In the genomic region with DNA sequence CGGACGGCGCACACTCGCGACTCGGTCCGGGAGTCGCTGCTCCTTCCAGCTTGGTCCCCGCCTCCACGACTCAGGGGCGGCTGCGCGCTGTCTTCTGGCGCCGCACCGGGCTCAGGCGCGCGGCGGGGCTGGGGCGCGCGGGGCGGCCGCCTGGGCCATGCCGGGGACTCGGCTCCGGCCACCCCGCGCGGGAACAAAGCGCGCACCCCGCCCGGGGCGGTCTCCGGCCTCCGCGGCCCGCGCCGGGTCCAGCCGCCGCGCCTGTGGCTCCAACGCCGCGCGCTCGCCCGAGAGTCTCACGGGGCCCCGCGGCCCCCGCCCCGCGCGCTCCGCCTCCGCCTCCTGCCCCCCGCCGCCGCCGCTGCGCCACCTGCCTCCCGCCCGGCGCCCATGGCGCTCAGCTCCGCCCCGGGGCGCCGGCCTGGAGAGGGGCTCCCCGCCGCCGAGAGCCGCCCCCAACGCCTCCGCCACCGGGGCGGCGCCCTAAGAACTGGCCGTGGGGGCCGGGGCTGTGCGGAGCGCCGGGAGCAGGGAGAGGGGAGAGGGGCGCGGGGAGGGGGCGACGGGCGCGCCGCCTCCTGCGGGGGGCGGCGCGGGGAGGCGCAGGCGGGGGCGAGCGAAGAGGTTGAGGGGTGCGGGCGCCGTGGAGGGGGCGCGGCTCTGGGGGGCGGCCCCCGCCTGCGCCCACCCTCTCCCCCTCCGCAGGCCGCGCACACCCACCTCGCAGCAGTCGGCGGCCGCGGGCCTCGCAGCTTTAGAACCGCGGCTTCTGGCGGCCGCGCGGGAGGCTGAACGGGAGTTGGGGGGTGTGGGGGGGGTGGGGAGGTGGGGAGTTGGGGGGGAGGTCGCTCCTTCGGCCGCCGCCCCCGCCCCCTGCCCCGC, we compare ENCODE assay signal across 9 cellular contexts. TPM values are rescaled to one million over a fixed set of nuclear protein-coding genes. Genes with fewer than 3 reads are reported as not detected.
DNase-seq lines count a peak whose midpoint lies in the region; ATAC-seq, FAIRE-seq and TF ChIP-seq lines count a peak whose summit lies in the region.
"Had no signal": no experiment of that assay in that cellular context is flagged by ENCODE, and none has a peak within 500 bp of the region (broad histone marks: within the 10 kb centered on the region; RNA-seq: fewer than 3 reads in every experiment).

No MANE protein-coding gene starts in this region.

- H2BK20ac ChIP-seq in IMR-90 (ENCODE audit: low read depth, low read length) = no peak overlapping the region

- no peak overlapping the region for H3K4ac ChIP-seq in IMR-90 (ENCODE audit: low read depth, low read length)

- in situ Hi-C loops in IMR-90 (cut with MboI; ENCODE audit: low sequenced_read_pairs) (no loop called here), G401 (cut with HindIII; ENCODE audit: low sequenced_read_pairs) (no loop called here)

- TF ChIP-seq CTCF in SK-N-SH (IDR thresholded peaks at IDR 0.05) (no peak), IMR-90 (conservative IDR thresholded peaks at IDR 0.05; ENCODE audit: low read depth, low read length) (no peak), heart left ventricle (IDR thresholded peaks at IDR 0.05) (no peak), omental fat pad (IDR thresholded peaks at IDR 0.05) (no peak)

- H3K27ac ChIP-seq in SK-N-SH (ENCODE audit: low read depth in 2 of 2, low read length in 1 of 2) = no peak overlapping the region
- no peak overlapping the region for H3K27ac ChIP-seq in IMR-90 (ENCODE audit: insufficient read depth, low read length)
- H3K27ac ChIP-seq in heart left ventricle = peak overlapping the region; percentile 82 to 96 (median 89)

- no peak overlapping the region for H3K18ac ChIP-seq in IMR-90 (ENCODE audit: low read depth, low read length)

- H3K9me3 Mint-ChIP-seq in stimulated activated memory B cell treated with anti-CD40 and anti-IgM and Interleukin-4, amounts not matched to agents 10 μg/mL and 1 μg/mL and 100 μg/mL, for 72 hours = no peaks in the 10 kb centered on the region

- DNase-seq in SK-N-SH (peak; percentile 52), IMR-90 (no peak), heart left ventricle (peak; percentile 40 to 75 (median 63)), H54 (ENCODE audit: insufficient read length, low spot score) (no peak), omental fat pad (ENCODE audit: low spot score) (no peak), G401 (ENCODE audit: low spot score) (no peak)

- H3K4me3 ChIP-seq in SK-N-SH (ENCODE audit: low read depth in 2 of 2, low read length in 1 of 2) (no peak overlapping the region), IMR-90 (ENCODE audit: insufficient read depth, low read depth, low read length) (no peak overlapping the region), heart left ventricle (peak overlapping the region; percentile 59 to 86 (median 71))

- no peak for TF ChIP-seq EP300 in SK-N-SH (IDR thresholded peaks at IDR 0.05; ENCODE audit: borderline replicate concordance in 1 of 2, low read depth in 1 of 2, low read length in 1 of 2)

- ATAC-seq in SK-N-SH treated with all-trans-retinoic acid at 6 μM for 48 hours = no peak
- peak; percentile 22 for ATAC-seq in IMR-90 (ENCODE audit: low read depth)
- ATAC-seq in heart left ventricle = peak in 1 of 4 donors; percentile 22
- ATAC-seq in stimulated activated memory B cell treated with anti-CD40 and anti-IgM and Interleukin-4, amounts not matched to agents 10 μg/mL and 1 μg/mL and 100 μg/mL, for 72 hours = peak; percentile 66
- no peak for ATAC-seq in omental fat pad (ENCODE audit: low FRiP score)

- H3K4me1 Mint-ChIP-seq in stimulated activated memory B cell treated with anti-CD40 and anti-IgM and Interleukin-4, amounts not matched to agents 10 μg/mL and 1 μg/mL and 100 μg/mL, for 72 hours = peaks cover 70% of the 10 kb centered on the region

- H3K9ac ChIP-seq in SK-N-SH (no peak overlapping the region), IMR-90 (ENCODE audit: low read depth, low read length) (no peak overlapping the region)

- POLR2A ChIA-PET in SK-N-SH (lab: Yijun Ruan, JAX) (no interaction called here), IMR-90 (lab: Charles Lee; ENCODE audit: unreplicated experiment) (no interaction called here)

- CTCF ChIA-PET in SK-N-SH (lab: Yijun Ruan, JAX) = interaction anchor here (0.6 to 7.0 kb wide), 12 partner anchors 9 to 244 kb away, joined by 3 to 67 read pairs (median 3); no protein-coding TSS in a partner anchor
- CTCF ChIA-PET in IMR-90 (lab: Yijun Ruan, JAX) = no interaction called here

- H3K56ac ChIP-seq in IMR-90 (ENCODE audit: extremely low read depth, insufficient read depth, low read length) = no peak overlapping the region

- H3K36me3 Mint-ChIP-seq in stimulated activated memory B cell treated with anti-CD40 and anti-IgM and Interleukin-4, amounts not matched to agents 10 μg/mL and 1 μg/mL and 100 μg/mL, for 72 hours = no peaks in the 10 kb centered on the region

- no peak overlapping the region for H4K8ac ChIP-seq in IMR-90 (ENCODE audit: low read depth in 2 of 2, low read length in 2 of 2)

- H3K79me1 ChIP-seq in IMR-90 (ENCODE audit: low read depth in 1 of 2, low read length in 2 of 2) = no peaks in the 10 kb centered on the region

- H2AK9ac ChIP-seq in IMR-90 (replicated peaks; ENCODE audit: low read depth, low read length, poor library complexity) = no peak overlapping the region

- no peaks in the 10 kb centered on the region for H3K9me2 ChIP-seq in SK-N-SH

- no peak overlapping the region for H4K91ac ChIP-seq in IMR-90 (ENCODE audit: insufficient read depth, low read depth, low read length)

- TF ChIP-seq RAD21 in SK-N-SH (IDR thresholded peaks at IDR 0.05; ENCODE audit: low read length) (no peak), IMR-90 (IDR thresholded peaks at IDR 0.05; ENCODE audit: low read length) (no peak)

- H3K9me1 ChIP-seq in IMR-90 (ENCODE audit: insufficient read depth, low read length) = no peaks in the 10 kb centered on the region

- no peak overlapping the region for H3K23ac ChIP-seq in IMR-90 (ENCODE audit: low read depth, low read length)

- no CpG with 5 or more reads among the region's 132 CpGs for WGBS in SK-N-SH (ENCODE audit: low lambda C conversion rate)
- WGBS in IMR-90 (ENCODE audit: extremely low coverage in 2 of 2, insufficient read length in 1 of 2), 2 experiments = 1% methylated on average over 32 of the region's 132 CpGs; no CpG with 5 or more reads in 1 of the 2 experiments
- 0 to 1% (median 0%) methylated on average over 5 to 130 of the region's 132 CpGs for WGBS in heart left ventricle, 4 donors

- no peaks in the 10 kb centered on the region for H3K79me2 ChIP-seq in SK-N-SH (ENCODE audit: insufficient read depth)

- no peak for FAIRE-seq in H54 (lab: Jason Lieb, UNC)

- no peak overlapping the region for H2BK5ac ChIP-seq in IMR-90 (ENCODE audit: low read depth, low read length, poor library complexity, severe bottlenecking)

- H2AFZ ChIP-seq in SK-N-SH (ENCODE audit: low read depth) (no peak overlapping the region), IMR-90 (replicated peaks; ENCODE audit: low read length, poor library complexity) (peak overlapping the region; percentile 41)

- no peak for TF ChIP-seq POLR2A in IMR-90 (IDR thresholded peaks at IDR 0.05; ENCODE audit: low read depth, low read length)
- no peak for TF ChIP-seq POLR2A in heart left ventricle (IDR thresholded peaks at IDR 0.05)
- TF ChIP-seq POLR2A in H54 (IDR thresholded peaks at IDR 0.05; ENCODE audit: low read depth, low read length) = no peak

- H3K36me3 ChIP-seq in SK-N-SH (replicated peaks in 1 of 2; ENCODE audit: control insufficient read depth in 1 of 2, insufficient read depth in 2 of 2, low read length in 1 of 2) (no peaks in the 10 kb centered on the region), IMR-90 (ENCODE audit: control insufficient read depth, insufficient read depth, low read length) (no peaks in the 10 kb centered on the region), heart left ventricle (peaks cover 0 to 2% (median 0%) of the 10 kb centered on the region in 9 donors)

- no peak overlapping the region for H3K14ac ChIP-seq in IMR-90 (replicated peaks; ENCODE audit: low read depth, low read length)

- H4K20me1 ChIP-seq in SK-N-SH (ENCODE audit: insufficient read depth) = 0 out of 2 replicates have a peak, but pooled peaks cover 4% of the 10 kb centered on the region
- H4K20me1 ChIP-seq in IMR-90 (ENCODE audit: insufficient read depth, low read length) = no peaks in the 10 kb centered on the region

- no peak overlapping the region for H2BK15ac ChIP-seq in IMR-90 (ENCODE audit: low read depth, low read length)

- H3K4me2 ChIP-seq in SK-N-SH (no peak overlapping the region), IMR-90 (ENCODE audit: low read depth, low read length) (no peak overlapping the region; the same call in 1 of the 2 replicates)

- peaks cover 3% of the 10 kb centered on the region for H3F3A ChIP-seq in SK-N-SH (replicated peaks; ENCODE audit: insufficient read depth)

- H2BK120ac ChIP-seq in IMR-90 (ENCODE audit: low read depth, low read length) = no peak overlapping the region

- H3K27me3 ChIP-seq in SK-N-SH (ENCODE audit: insufficient read depth) = peaks cover 83% of the 10 kb centered on the region
- H3K27me3 ChIP-seq in IMR-90 (ENCODE audit: control insufficient read depth, insufficient read depth, low read length) = peaks cover 75% of the 10 kb centered on the region
- peaks cover 0 to 28% (median 7%) of the 10 kb centered on the region in 9 donors for H3K27me3 ChIP-seq in heart left ventricle

- H3K4me1 ChIP-seq in SK-N-SH (ENCODE audit: control insufficient read depth in 1 of 2, insufficient read depth in 2 of 2, low read depth in 1 of 2, low read length in 1 of 2) = peaks cover 0 to 21% of the 10 kb centered on the region in 2 experiments; a peak in 1 of 4 replicates
- no peaks in the 10 kb centered on the region for H3K4me1 ChIP-seq in IMR-90 (ENCODE audit: control insufficient read depth, insufficient read depth, low read length)
- H3K4me1 ChIP-seq in heart left ventricle = peaks cover 12 to 48% (median 40%) of the 10 kb centered on the region in 12 donors

- H3K27me3 Mint-ChIP-seq in stimulated activated memory B cell treated with anti-CD40 and anti-IgM and Interleukin-4, amounts not matched to agents 10 μg/mL and 1 μg/mL and 100 μg/mL, for 72 hours = no peaks in the 10 kb centered on the region

- peak overlapping the region; percentile 82 for H3K4me3 Mint-ChIP-seq in stimulated activated memory B cell treated with anti-CD40 and anti-IgM and Interleukin-4, amounts not matched to agents 10 μg/mL and 1 μg/mL and 100 μg/mL, for 72 hours

- intact Hi-C loops in IMR-90 (cut with micrococcal nuclease) = no loop called here
- intact Hi-C loops in heart left ventricle (cut with DNase I) = loop anchor here (1.0 to 10.0 kb wide), 13 partner anchors 20 to 346 kb away; partner anchors contain the start of genes ZNF778 (in 10 of the 10), ACSF3 (in 6 of the 10) and APRT (in 3 of the 10)

- H3K9me3 ChIP-seq in SK-N-SH = no peaks in the 10 kb centered on the region
- H3K9me3 ChIP-seq in IMR-90 (ENCODE audit: control insufficient read depth, insufficient read depth, low read length) = no peaks in the 10 kb centered on the region
- H3K9me3 ChIP-seq in heart left ventricle = no peaks in the 10 kb centered on the region

- no peak overlapping the region for H4K5ac ChIP-seq in IMR-90 (ENCODE audit: low read depth, low read length)

- dilution Hi-C loops in IMR-90 (cut with HindIII; ENCODE audit: low sequenced_read_pairs, unreplicated experiment) = no loop called here

- BruUV-seq in IMR-90 (replicated peaks; lab: Mats Ljungman, UMichigan) = no TSS peak

- H2AK5ac ChIP-seq in IMR-90 (ENCODE audit: low read depth, low read length) = no peak overlapping the region

- H3K27ac Mint-ChIP-seq in stimulated activated memory B cell treated with anti-CD40 and anti-IgM and Interleukin-4, amounts not matched to agents 10 μg/mL and 1 μg/mL and 100 μg/mL, for 72 hours = no peak overlapping the region

RNA-seq across cellular contexts. Expression of gene CBFA2T3, which starts 35.7 kb away (rescaled TPM):
- polyA plus RNA-seq in SK-N-SH (2012; rRNA removed) (not detected in 2 replicates), IMR-90 (2012; rRNA removed) (not detected in 2 replicates), heart left ventricle (10 to 100 TPM in 1 of 2 donors, 1 to 10 TPM in 1; 5.5 to 11.1 TPM)
- polyA plus RNA-seq in SK-N-SH (2012; cell fraction: cytosol; rRNA removed) = not detected in 2 replicates
- polyA plus RNA-seq in SK-N-SH (2012; cell fraction: nucleus; rRNA removed) = not detected in 2 replicates
- total RNA-seq in IMR-90 (2012; rRNA removed) (not detected in 2 replicates), heart left ventricle (10 to 100 TPM in 2 of 9 donors, 1 to 10 TPM in 7; 5.0 to 12.0 (median 5.8) TPM), omental fat pad (10 to 100 TPM in 1 of 4 donors, 1 to 10 TPM in 2, under 1 TPM in 1; 0.84 to 12.6 (median 1.4) TPM)
- not detected in 2 replicates for polyA plus RNA-seq in IMR-90 (2012; cell fraction: cytosol; rRNA removed)
- polyA plus RNA-seq in IMR-90 (2012; cell fraction: nucleus; rRNA removed; ENCODE audit: low replicate concordance) = 0.03 TPM in 1 of 2 replicates, not detected in the other
- 0.12 and 0.64 TPM in 2 replicates for total RNA-seq in G401 (2014; rRNA removed; shearing (Covaris generic))
- total RNA-seq: fibroblast of villous mesenchyme had no signal

Comparison
In these comparisons a context has a peak if more than half of its experiments do, and no peak if none do; other contexts are left out.
1. DNase-seq: peak in SK-N-SH (single experiment) and heart left ventricle (5 of 5); none in IMR-90 (single experiment), H54 (single experiment), omental fat pad (single experiment) and G401 (single experiment).
2. H3K27ac ChIP-seq: peak in heart left ventricle (12 of 12); none in SK-N-SH (0 of 2) and IMR-90 (single experiment).
3. H3K4me3 ChIP-seq: peak in heart left ventricle (12 of 12); none in SK-N-SH (0 of 2) and IMR-90 (single experiment).
4. ATAC-seq: peak in IMR-90 (single experiment) and stimulated activated memory B cell treated with anti-CD40 and anti-IgM and Interleukin-4, amounts not matched to agents 10 μg/mL and 1 μg/mL and 100 μg/mL, for 72 hours (single experiment); none in SK-N-SH treated with all-trans-retinoic acid at 6 μM for 48 hours (single experiment) and omental fat pad (single experiment).